Comparison of ENCODE assay signal across 1 cellular context in the genomic region with DNA sequence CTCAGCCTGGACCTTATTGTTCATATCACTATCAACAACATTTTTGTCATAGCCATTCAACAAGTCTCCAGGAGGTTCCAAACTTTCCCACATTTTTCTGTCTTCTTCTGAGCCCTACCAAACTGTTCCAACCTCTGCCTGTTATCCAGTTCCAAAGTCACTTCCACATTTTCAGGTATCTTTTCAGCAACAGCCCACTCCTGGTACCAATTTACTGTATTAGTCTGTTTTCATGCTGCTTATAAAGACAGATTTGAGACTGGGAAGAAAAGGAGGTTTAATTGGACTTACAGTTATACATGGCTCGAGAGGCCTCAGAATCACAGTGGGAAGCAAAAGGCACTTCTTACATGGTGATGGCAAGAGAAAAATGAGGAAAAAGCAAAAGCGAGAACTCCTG.
DNase-seq lines count a peak whose midpoint lies in the region; ATAC-seq, FAIRE-seq and TF ChIP-seq lines count a peak whose summit lies in the region.
"Not testable (repeated sequence)": the region's sequence is repeated elsewhere in the genome, so short reads cannot be mapped to it uniquely, and the experiment has no call there.

No MANE protein-coding gene starts in this region.

- WGBS in K562 (ENCODE audit: insufficient coverage, low coverage, missing lambda C conversion rate), result 93% methylated on average over 2 of the region's 2 CpGs

- H3K79me2 ChIP-seq in K562 (ENCODE audit: control insufficient read depth, insufficient read depth, low read length), result not testable (repeated sequence)

- not testable (repeated sequence) for H3K9me1 ChIP-seq in K562 (ENCODE audit: control insufficient read depth, insufficient read depth, low read length)

- H3K4me1 ChIP-seq in K562 (replicated peaks in 1 of 2; ENCODE audit: control insufficient read depth in 2 of 2, insufficient read depth in 2 of 2, low read length in 2 of 2), result not testable (repeated sequence)

- not testable (repeated sequence) for H3K4me3 ChIP-seq in K562

- not testable (repeated sequence) for ATAC-seq in K562

- not testable (repeated sequence) for H2AFZ ChIP-seq in K562 (ENCODE audit: low read depth, low read length)

- H3K4me2 ChIP-seq in K562 (ENCODE audit: insufficient read depth, low read length), result not testable (repeated sequence)

- CTCF ChIA-PET in K562 (lab: Yijun Ruan, JAX; ENCODE audit: low intra/inter-chr PET ratio), result not testable (repeated sequence)

- not testable (repeated sequence) for FAIRE-seq in K562 (lab: Jason Lieb, UNC)

- TF ChIP-seq EP300 in K562 (IDR thresholded peaks at IDR 0.05; ENCODE audit: low read length), result not testable (repeated sequence)

- not testable (repeated sequence) for TF ChIP-seq RAD21 in K562 (CRISPR knock-in tag; conservative IDR thresholded peaks at IDR 0.05 in 1 of 2, IDR thresholded peaks at IDR 0.05 in 1 of 2)

- TF ChIP-seq CTCF in K562 (IDR thresholded peaks at IDR 0.05 in 2 of 3, conservative IDR thresholded peaks at IDR 0.05 in 1 of 3; ENCODE audit: insufficient read depth in 2 of 3, low read depth in 1 of 3, low read length in 3 of 3), result not testable (repeated sequence)

- POLR2A ChIA-PET in K562 (lab: Yijun Ruan, JAX), result not testable (repeated sequence)

- H4K20me1 ChIP-seq in K562 (replicated peaks; ENCODE audit: control insufficient read depth, insufficient read depth, low read length), result not testable (repeated sequence)

- not testable (repeated sequence) for H3K27me3 ChIP-seq in K562 (ENCODE audit: control insufficient read depth in 2 of 2, insufficient read depth in 2 of 2, low read length in 2 of 2)

- H3K9me3 ChIP-seq in K562 (replicated peaks; ENCODE audit: control insufficient read depth, insufficient read depth, low read depth, low read length), result not testable (repeated sequence)

- TF ChIP-seq POLR2A in K562 (conservative IDR thresholded peaks at IDR 0.05), result not testable (repeated sequence)

- H3K36me3 ChIP-seq in K562 (ENCODE audit: control insufficient read depth, insufficient read depth, low read length), result not testable (repeated sequence)

- in situ Hi-C loops in K562 (cut with MboI), result not testable (repeated sequence)

- DNase-seq in K562 (ENCODE audit: extremely low read depth in 1 of 4, low spot score in 3 of 4), result not testable (repeated sequence)

- H3K9ac ChIP-seq in K562 (ENCODE audit: insufficient read depth in 1 of 2, low read depth in 2 of 2, low read length in 2 of 2), result not testable (repeated sequence)

- not testable (repeated sequence) for H3K27ac ChIP-seq in K562 (ENCODE audit: extremely low read depth, low read depth, low read length)

- intact Hi-C loops in K562 (cut with micrococcal nuclease), result not testable (repeated sequence)

- BruUV-seq in K562 (replicated peaks; lab: Mats Ljungman, UMichigan), result not testable (repeated sequence)

TF ChIP-seq in K562, 482 proteins besides CTCF, POLR2A, EP300 and RAD21:
- peak; percentile 91 for TF ChIP-seq ZNF707 (CRISPR knock-in tag; conservative IDR thresholded peaks at IDR 0.05)
